ENCODE assay signal across 1 cellular context in genomic region chr11:105032495-105032894, GRCh38.
TF ChIP-seq lines count a peak whose summit lies in the region.

No MANE protein-coding gene starts in this region.

TF ChIP-seq in GM12878, 131 proteins besides CTCF, POLR2A, EP300 and RAD21:
- TF ChIP-seq RFX5 (IDR thresholded peaks at IDR 0.05; ENCODE audit: low read depth, low read length): no peak
- TF ChIP-seq MLLT1 (IDR thresholded peaks at IDR 0.05): no peak
- no peak for TF ChIP-seq CREM (IDR thresholded peaks at IDR 0.05; ENCODE audit: low read depth)
- TF ChIP-seq CHD4 (IDR thresholded peaks at IDR 0.05): no peak
- TF ChIP-seq BCL3 (IDR thresholded peaks at IDR 0.05; ENCODE audit: borderline replicate concordance, insufficient read depth, low read depth, low read length, poor library complexity, severe bottlenecking): no peak
- TF ChIP-seq ATF3 (IDR thresholded peaks at IDR 0.05; ENCODE audit: borderline replicate concordance, extremely low read depth, low read depth, low read length): no peak
- no peak for TF ChIP-seq HSF1 (IDR thresholded peaks at IDR 0.05; ENCODE audit: low read depth, low read length)
- TF ChIP-seq ZBTB40 (IDR thresholded peaks at IDR 0.05; ENCODE audit: borderline replicate concordance): no peak
- TF ChIP-seq PAX8 (IDR thresholded peaks at IDR 0.05): no peak
- TF ChIP-seq SRF (IDR thresholded peaks at IDR 0.05; ENCODE audit: low read depth in 2 of 2, low read length in 2 of 2): no peak
- TF ChIP-seq PBX3 (IDR thresholded peaks at IDR 0.05; ENCODE audit: insufficient replicate concordance, low read depth, low read length): no peak
- no peak for TF ChIP-seq ASH2L (IDR thresholded peaks at IDR 0.05; ENCODE audit: borderline replicate concordance, low read depth)
- no peak for TF ChIP-seq NFIC (IDR thresholded peaks at IDR 0.05; ENCODE audit: low read depth, low read length)
- TF ChIP-seq JUNB (IDR thresholded peaks at IDR 0.05): no peak
- TF ChIP-seq E2F8 (IDR thresholded peaks at IDR 0.05; ENCODE audit: low read depth, partially characterized antibody): no peak
- TF ChIP-seq HCFC1 (IDR thresholded peaks at IDR 0.05; ENCODE audit: low read length): no peak
- no peak for TF ChIP-seq ZBTB4 (CRISPR knock-in tag; IDR thresholded peaks at IDR 0.05)
